In the genomic region with DNA sequence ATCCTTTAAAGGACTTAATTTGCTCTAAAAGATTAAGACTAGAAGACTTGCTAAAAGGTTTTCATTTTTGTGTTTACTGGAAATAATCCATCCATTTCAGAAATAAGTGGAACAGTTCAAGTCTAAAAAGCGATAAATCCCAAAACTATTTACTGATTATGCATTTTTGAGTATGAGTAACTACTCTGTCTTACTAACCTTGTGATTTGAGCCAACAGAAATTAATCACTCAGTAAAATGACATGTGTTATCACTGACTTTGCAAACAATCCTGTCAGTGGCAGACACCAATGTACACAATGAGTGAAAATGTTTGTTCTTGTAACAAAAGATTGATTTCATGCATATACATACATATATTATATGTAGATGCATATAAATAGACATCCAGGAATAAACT, we compare ENCODE assay signal across 14 cellular contexts.
A peak's percentile ranks its signal among the peaks of the same experiment; 100 is the strongest.
DNase-seq lines count a peak whose midpoint lies in the region; ATAC-seq and TF ChIP-seq lines count a peak whose summit lies in the region.
"Had no signal": no experiment of that assay in that cellular context is flagged by ENCODE, and none has a peak within 500 bp of the region (broad histone marks: within the 10 kb centered on the region; RNA-seq: fewer than 3 reads in every experiment).

No MANE protein-coding gene starts in this region.

- TF ChIP-seq CTCF in fibroblast of the aortic adventitia (IDR thresholded peaks at IDR 0.05; ENCODE audit: insufficient read depth, low read length): no peak

- ATAC-seq in SK-N-SH treated with all-trans-retinoic acid at 6 μM for 48 hours (peak; percentile 43), GM21786 (IDR thresholded peaks at IDR 0.05; ENCODE audit: unreplicated experiment) (no peak)
- ATAC-seq: activated CD8-positive, alpha-beta memory T cell treated with anti-CD3 and anti-CD28 coated beads, Interleukin-2, amount 10 ng/mL, durations not matched to agents 7 days and 5 days had no signal

- H3K4me3 ChIP-seq in fibroblast of the aortic adventitia (ENCODE audit: low read depth, low read length): no peak overlapping the region
- H3K4me3 ChIP-seq: SJCRH30, thoracic aorta had no signal

- peak; percentile 4 to 6 for DNase-seq in SHP77 (lab: John Stamatoyannopoulos, UW)
- DNase-seq in SHP77 treated with DMSO at 0.1 percent for 48 hours (lab: John Stamatoyannopoulos, UW): no peak
- DNase-seq in fibroblast of the aortic adventitia (ENCODE audit: low read depth): peak; percentile 66
- no peak for DNase-seq in CD1c-positive myeloid dendritic cell (ENCODE audit: extremely low spot score)
- no peak for DNase-seq in activated CD4-positive, alpha-beta T cell treated with anti-CD3 and anti-CD28 coated beads, Interleukin-2, amount 50 U/mL, for 1 hour
- no peak for DNase-seq in NK-92 treated with Interleukin-12 subunit alpha and Interleukin-12 subunit beta, amount 100 ng/mL, for 24 hours (lab: John Stamatoyannopoulos, UW)
- DNase-seq: activated CD8-positive, alpha-beta memory T cell treated with anti-CD3 and anti-CD28 coated beads, Interleukin-2, amount 10 ng/mL, durations not matched to agents 7 days and 5 days; activated naive CD4-positive, alpha-beta T cell treated with anti-CD3 and anti-CD28 coated beads, Interleukin-2, amount 50 U/mL, for 16 hours; NCI-H1105; NCI-H524 treated with DMSO at 0.1 percent for 48 hours; SJCRH30 had no signal

TF ChIP-seq in SK-N-SH treated with all-trans-retinoic acid at 6 μM for 48 hours, 23 proteins besides CTCF, POLR2A, EP300 and RAD21:
- TF ChIP-seq PPARA (CRISPR knock-in tag; IDR thresholded peaks at IDR 0.05; ENCODE audit: borderline replicate concordance) (no peak), ZFP3 (CRISPR knock-in tag; IDR thresholded peaks at IDR 0.05) (no peak), TCF4 (CRISPR knock-in tag; IDR thresholded peaks at IDR 0.05; ENCODE audit: borderline replicate concordance) (no peak), ARNTL (CRISPR knock-in tag; IDR thresholded peaks at IDR 0.05; ENCODE audit: borderline replicate concordance, low read depth) (no peak), ZNF70 (CRISPR knock-in tag; IDR thresholded peaks at IDR 0.05) (no peak), ZNF565 (CRISPR knock-in tag; conservative IDR thresholded peaks at IDR 0.05; ENCODE audit: low read depth) (no peak), ZNF8 (CRISPR knock-in tag; IDR thresholded peaks at IDR 0.05) (no peak), OSR1 (CRISPR knock-in tag; IDR thresholded peaks at IDR 0.05) (no peak)
- TF ChIP-seq, protein P1, sequence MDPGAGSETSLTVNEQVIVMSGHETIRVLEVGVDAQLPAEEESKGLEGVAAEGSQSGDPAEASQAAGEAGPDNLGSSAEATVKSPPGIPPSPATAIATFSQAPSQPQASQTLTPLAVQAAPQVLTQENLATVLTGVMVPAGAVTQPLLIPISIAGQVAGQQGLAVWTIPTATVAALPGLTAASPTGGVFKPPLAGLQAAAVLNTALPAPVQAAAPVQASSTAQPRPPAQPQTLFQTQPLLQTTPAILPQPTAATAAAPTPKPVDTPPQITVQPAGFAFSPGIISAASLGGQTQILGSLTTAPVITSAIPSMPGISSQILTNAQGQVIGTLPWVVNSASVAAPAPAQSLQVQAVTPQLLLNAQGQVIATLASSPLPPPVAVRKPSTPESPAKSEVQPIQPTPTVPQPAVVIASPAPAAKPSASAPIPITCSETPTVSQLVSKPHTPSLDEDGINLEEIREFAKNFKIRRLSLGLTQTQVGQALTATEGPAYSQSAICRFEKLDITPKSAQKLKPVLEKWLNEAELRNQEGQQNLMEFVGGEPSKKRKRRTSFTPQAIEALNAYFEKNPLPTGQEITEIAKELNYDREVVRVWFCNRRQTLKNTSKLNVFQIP (CRISPR knock-in tag; IDR thresholded peaks at IDR 0.05; ENCODE audit: borderline replicate concordance, low read depth): no peak
- TF ChIP-seq, protein P2, sequence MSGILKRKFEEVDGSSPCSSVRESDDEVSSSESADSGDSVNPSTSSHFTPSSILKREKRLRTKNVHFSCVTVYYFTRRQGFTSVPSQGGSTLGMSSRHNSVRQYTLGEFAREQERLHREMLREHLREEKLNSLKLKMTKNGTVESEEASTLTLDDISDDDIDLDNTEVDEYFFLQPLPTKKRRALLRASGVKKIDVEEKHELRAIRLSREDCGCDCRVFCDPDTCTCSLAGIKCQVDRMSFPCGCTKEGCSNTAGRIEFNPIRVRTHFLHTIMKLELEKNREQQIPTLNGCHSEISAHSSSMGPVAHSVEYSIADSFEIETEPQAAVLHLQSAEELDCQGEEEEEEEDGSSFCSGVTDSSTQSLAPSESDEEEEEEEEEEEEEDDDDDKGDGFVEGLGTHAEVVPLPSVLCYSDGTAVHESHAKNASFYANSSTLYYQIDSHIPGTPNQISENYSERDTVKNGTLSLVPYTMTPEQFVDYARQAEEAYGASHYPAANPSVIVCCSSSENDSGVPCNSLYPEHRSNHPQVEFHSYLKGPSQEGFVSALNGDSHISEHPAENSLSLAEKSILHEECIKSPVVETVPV (CRISPR knock-in tag; IDR thresholded peaks at IDR 0.05): no peak

Comparison
In these comparisons a context has a peak if more than half of its experiments do, and no peak if none do; other contexts are left out.
1. DNase-seq: peak in SHP77 (2 of 2) and fibroblast of the aortic adventitia (single experiment); none in SHP77 treated with DMSO at 0.1 percent for 48 hours (single experiment), CD1c-positive myeloid dendritic cell (single experiment), activated CD4-positive, alpha-beta T cell treated with anti-CD3 and anti-CD28 coated beads, Interleukin-2, amount 50 U/mL, for 1 hour (single experiment) and NK-92 treated with Interleukin-12 subunit alpha and Interleukin-12 subunit beta, amount 100 ng/mL, for 24 hours (single experiment).